8 cellular contexts compared by ENCODE assay signal in genomic region chr17:43125133-43125966, GRCh38. TPM values are rescaled to one million over a fixed set of nuclear protein-coding genes. Genes with fewer than 3 reads are reported as not detected.
DNase-seq lines count a peak whose midpoint lies in the region; ATAC-seq and TF ChIP-seq lines count a peak whose summit lies in the region.

Gene BRCA1 (minus strand): TSS chr17:43125364. CDS start chr17:43124096, 1,268 bp downstream.

- H3K27me3 ChIP-seq in adipocyte (replicated peaks; ENCODE audit: control insufficient read depth, insufficient read depth, low read length) (no peaks in the 10 kb centered on the region), heart left ventricle (no peaks in the 10 kb centered on the region), upper lobe of left lung (no peaks in the 10 kb centered on the region)

- H3K9me3 ChIP-seq in adipocyte (ENCODE audit: control insufficient read depth, low read length) (no peaks in the 10 kb centered on the region), heart left ventricle (no peaks in the 10 kb centered on the region), upper lobe of left lung (no peaks in the 10 kb centered on the region)

- ATAC-seq in HG02798 (IDR thresholded peaks at IDR 0.05; ENCODE audit: poor library complexity, unreplicated experiment) (peak; percentile 98), heart left ventricle (peak; percentile 100), upper lobe of left lung (ENCODE audit: low FRiP score in 2 of 2) (peak; percentile 98 to 99)

- H3K36me3 ChIP-seq in adipocyte (ENCODE audit: control insufficient read depth, insufficient read depth, low read length, severe bottlenecking) = peaks cover 7% of the 10 kb centered on the region
- H3K36me3 ChIP-seq in heart left ventricle = peaks cover 0 to 9% (median 0%) of the 10 kb centered on the region in 9 donors
- H3K36me3 ChIP-seq in upper lobe of left lung = peaks cover 0 to 5% (median 0%) of the 10 kb centered on the region in 4 donors

- WGBS in heart left ventricle, 4 donors = 3 to 6% (median 4%) methylated on average over 37 to 38 of the region's 38 CpGs
- 2 to 3% methylated on average over 34 to 38 of the region's 38 CpGs for WGBS in upper lobe of left lung, 2 donors

- peak within 1 kb of the TSS; percentile 87 for H3K9ac ChIP-seq in adipocyte (ENCODE audit: low read length)

- DNase-seq in NCI-H1436 (lab: John Stamatoyannopoulos, UW) (peak; percentile 100), T follicular helper cell (ENCODE audit: low read depth) (peak; percentile 90), adipocyte (ENCODE audit: low read depth) (peak; percentile 99), heart left ventricle (peak; percentile 89 to 94 (median 92)), pons (ENCODE audit: low spot score) (peak; percentile 98), upper lobe of left lung (peak in 1 of 2 donors; percentile 97)

- H3K27ac ChIP-seq in heart left ventricle (peak within 1 kb of the TSS; percentile 29 to 78 (median 72)), upper lobe of left lung (peak within 1 kb of the TSS; percentile 79 to 91 (median 84))

- peak within 1 kb of the TSS; percentile 68 for H3K4me3 ChIP-seq in GM12875 (ENCODE audit: low read depth, low read length)
- H3K4me3 ChIP-seq in adipocyte (ENCODE audit: low read length) = peak within 1 kb of the TSS; percentile 92
- H3K4me3 ChIP-seq in heart left ventricle = peak within 1 kb of the TSS; percentile 15 to 95 (median 68)
- H3K4me3 ChIP-seq in upper lobe of left lung = peak within 1 kb of the TSS; percentile 58 to 77 (median 66)

- H3K4me1 ChIP-seq in adipocyte (ENCODE audit: control insufficient read depth, insufficient read depth, low read length) = peaks cover 11% of the 10 kb centered on the region
- H3K4me1 ChIP-seq in heart left ventricle = peaks cover 0 to 32% (median 10%) of the 10 kb centered on the region in 12 donors
- peaks cover 26 to 46% (median 32%) of the 10 kb centered on the region in 4 donors for H3K4me1 ChIP-seq in upper lobe of left lung

- no peak for TF ChIP-seq CTCF in GM12875 (IDR thresholded peaks at IDR 0.05; ENCODE audit: borderline replicate concordance, insufficient read depth, low read depth, low read length)
- peak in 1 of 12 donors; percentile 8 for TF ChIP-seq CTCF in heart left ventricle (IDR thresholded peaks at IDR 0.05)
- peak in 1 of 6 experiments; percentile 11 for TF ChIP-seq CTCF in upper lobe of left lung (IDR thresholded peaks at IDR 0.05)

- intact Hi-C loops in heart left ventricle (cut with DNase I) = loop anchor here in 9 of 10 donors (1.0 to 10.0 kb wide), 7 partner anchors 42 to 103 kb away; partner anchors contain the start of genes NBR1 (in 5 of the 9), VAT1 (in 5 of the 9) and RND2 (in 2 of the 9)

- peak in 1 of 2 donors; percentile 42 for TF ChIP-seq POLR2A in heart left ventricle (IDR thresholded peaks at IDR 0.05)
- TF ChIP-seq POLR2A in upper lobe of left lung (IDR thresholded peaks at IDR 0.05) = peak in 3 of 4 donors; percentile 38 to 73 (median 59)

- no peak for TF ChIP-seq EP300 in upper lobe of left lung (IDR thresholded peaks at IDR 0.05)

RNA-seq across cellular contexts. Expression of gene BRCA1, which starts in this region (rescaled TPM):
- total RNA-seq in heart left ventricle (10 to 100 TPM in 4 of 9 donors, 1 to 10 TPM in 5; 4.8 to 11.7 (median 8.4) TPM), upper lobe of left lung (10 to 100 TPM in 3 of 6 donors, 1 to 10 TPM in 3; 4.3 to 15.7 (median 8.0) TPM)
- polyA plus RNA-seq in heart left ventricle = 1 to 10 TPM; 2.7 to 3.3 TPM
